In the genomic region with DNA sequence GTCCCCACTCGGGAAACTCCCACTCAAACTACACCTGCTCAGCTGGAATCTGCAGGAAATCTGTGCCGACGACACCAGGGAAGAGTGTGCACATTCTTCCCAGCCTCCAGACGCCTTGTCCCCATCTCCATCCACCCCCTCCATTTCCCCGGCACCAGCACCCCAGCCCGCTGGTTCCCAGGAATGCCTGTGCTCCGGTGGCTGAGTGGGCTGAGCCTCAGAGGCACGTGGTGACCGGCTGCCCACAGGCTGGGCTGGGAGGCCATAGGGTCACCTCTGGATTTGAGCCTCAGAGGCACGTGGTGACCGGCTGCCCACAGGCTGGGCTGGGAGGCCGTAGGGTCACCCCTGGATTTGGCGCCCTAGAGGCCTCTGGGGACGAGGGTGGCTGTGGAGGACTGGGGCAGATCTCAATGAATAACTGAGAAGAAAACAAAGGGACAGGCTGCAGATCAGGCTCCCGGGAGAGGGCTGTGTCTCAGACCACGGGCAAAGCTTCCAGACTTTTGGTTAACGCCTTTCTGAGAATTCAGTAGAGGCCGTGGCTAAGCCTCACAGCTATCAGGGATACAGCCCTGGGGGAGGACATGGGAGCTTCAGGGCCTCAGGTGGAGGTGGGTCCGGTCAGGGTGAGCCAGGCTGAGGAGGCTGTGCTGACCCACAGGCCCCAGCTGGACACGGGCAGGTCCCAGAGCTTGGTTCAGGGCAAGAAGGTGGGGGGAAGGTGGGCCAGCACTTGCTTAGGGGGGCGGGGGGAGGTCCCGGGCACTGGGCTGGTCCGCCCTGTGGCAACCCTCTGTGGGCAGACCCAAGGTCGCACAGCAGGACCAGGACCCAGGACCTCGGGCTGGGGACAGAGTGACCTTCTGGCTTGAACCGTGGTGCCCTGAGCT, we compare ENCODE assay signal across 1 cellular context.
TF ChIP-seq lines count a peak whose summit lies in the region.

No MANE protein-coding gene starts in this region.

TF ChIP-seq in HCT116, 20 proteins besides CTCF, POLR2A, EP300 and RAD21 (continued from another document):
- TF ChIP-seq, protein P1, sequence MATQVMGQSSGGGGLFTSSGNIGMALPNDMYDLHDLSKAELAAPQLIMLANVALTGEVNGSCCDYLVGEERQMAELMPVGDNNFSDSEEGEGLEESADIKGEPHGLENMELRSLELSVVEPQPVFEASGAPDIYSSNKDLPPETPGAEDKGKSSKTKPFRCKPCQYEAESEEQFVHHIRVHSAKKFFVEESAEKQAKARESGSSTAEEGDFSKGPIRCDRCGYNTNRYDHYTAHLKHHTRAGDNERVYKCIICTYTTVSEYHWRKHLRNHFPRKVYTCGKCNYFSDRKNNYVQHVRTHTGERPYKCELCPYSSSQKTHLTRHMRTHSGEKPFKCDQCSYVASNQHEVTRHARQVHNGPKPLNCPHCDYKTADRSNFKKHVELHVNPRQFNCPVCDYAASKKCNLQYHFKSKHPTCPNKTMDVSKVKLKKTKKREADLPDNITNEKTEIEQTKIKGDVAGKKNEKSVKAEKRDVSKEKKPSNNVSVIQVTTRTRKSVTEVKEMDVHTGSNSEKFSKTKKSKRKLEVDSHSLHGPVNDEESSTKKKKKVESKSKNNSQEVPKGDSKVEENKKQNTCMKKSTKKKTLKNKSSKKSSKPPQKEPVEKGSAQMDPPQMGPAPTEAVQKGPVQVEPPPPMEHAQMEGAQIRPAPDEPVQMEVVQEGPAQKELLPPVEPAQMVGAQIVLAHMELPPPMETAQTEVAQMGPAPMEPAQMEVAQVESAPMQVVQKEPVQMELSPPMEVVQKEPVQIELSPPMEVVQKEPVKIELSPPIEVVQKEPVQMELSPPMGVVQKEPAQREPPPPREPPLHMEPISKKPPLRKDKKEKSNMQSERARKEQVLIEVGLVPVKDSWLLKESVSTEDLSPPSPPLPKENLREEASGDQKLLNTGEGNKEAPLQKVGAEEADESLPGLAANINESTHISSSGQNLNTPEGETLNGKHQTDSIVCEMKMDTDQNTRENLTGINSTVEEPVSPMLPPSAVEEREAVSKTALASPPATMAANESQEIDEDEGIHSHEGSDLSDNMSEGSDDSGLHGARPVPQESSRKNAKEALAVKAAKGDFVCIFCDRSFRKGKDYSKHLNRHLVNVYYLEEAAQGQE (IDR thresholded peaks at IDR 0.05; ENCODE audit: low read depth) = no peak
- TF ChIP-seq EZH2phosphoT487 (IDR thresholded peaks at IDR 0.05; ENCODE audit: borderline replicate concordance) (no peak), ZFX (IDR thresholded peaks at IDR 0.05) (no peak), EZH2 (IDR thresholded peaks at IDR 0.05) (no peak), POLR2AphosphoS5 (IDR thresholded peaks at IDR 0.05; ENCODE audit: low read depth, low read length) (no peak), YY1 (IDR thresholded peaks at IDR 0.05; ENCODE audit: extremely low read depth, insufficient replicate concordance, low read depth, low read length) (no peak), EGR1 (IDR thresholded peaks at IDR 0.05; ENCODE audit: low read depth) (no peak), CBX3 (IDR thresholded peaks at IDR 0.05; ENCODE audit: low read depth) (no peak), ELF1 (IDR thresholded peaks at IDR 0.05; ENCODE audit: borderline replicate concordance, low read depth) (no peak), TCF7L2 (IDR thresholded peaks at IDR 0.05; ENCODE audit: borderline replicate concordance, extremely low read depth, insufficient read depth, insufficient read length) (no peak), ZNF274 (IDR thresholded peaks at IDR 0.05; ENCODE audit: low read depth, low read length) (no peak)
- TF ChIP-seq, protein P2, sequence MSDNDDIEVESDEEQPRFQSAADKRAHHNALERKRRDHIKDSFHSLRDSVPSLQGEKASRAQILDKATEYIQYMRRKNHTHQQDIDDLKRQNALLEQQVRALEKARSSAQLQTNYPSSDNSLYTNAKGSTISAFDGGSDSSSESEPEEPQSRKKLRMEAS (IDR thresholded peaks at IDR 0.05) = no peak
- TF ChIP-seq, protein P3, sequence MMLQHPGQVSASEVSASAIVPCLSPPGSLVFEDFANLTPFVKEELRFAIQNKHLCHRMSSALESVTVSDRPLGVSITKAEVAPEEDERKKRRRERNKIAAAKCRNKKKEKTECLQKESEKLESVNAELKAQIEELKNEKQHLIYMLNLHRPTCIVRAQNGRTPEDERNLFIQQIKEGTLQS (IDR thresholded peaks at IDR 0.05) = no peak
- TF ChIP-seq, protein P4, sequence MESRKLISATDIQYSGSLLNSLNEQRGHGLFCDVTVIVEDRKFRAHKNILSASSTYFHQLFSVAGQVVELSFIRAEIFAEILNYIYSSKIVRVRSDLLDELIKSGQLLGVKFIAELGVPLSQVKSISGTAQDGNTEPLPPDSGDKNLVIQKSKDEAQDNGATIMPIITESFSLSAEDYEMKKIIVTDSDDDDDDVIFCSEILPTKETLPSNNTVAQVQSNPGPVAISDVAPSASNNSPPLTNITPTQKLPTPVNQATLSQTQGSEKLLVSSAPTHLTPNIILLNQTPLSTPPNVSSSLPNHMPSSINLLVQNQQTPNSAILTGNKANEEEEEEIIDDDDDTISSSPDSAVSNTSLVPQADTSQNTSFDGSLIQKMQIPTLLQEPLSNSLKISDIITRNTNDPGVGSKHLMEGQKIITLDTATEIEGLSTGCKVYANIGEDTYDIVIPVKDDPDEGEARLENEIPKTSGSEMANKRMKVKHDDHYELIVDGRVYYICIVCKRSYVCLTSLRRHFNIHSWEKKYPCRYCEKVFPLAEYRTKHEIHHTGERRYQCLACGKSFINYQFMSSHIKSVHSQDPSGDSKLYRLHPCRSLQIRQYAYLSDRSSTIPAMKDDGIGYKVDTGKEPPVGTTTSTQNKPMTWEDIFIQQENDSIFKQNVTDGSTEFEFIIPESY (IDR thresholded peaks at IDR 0.05; ENCODE audit: extremely low read depth, insufficient replicate concordance, low read length) = no peak
